ENCODE assay signal across 12 cellular contexts in the genomic region with DNA sequence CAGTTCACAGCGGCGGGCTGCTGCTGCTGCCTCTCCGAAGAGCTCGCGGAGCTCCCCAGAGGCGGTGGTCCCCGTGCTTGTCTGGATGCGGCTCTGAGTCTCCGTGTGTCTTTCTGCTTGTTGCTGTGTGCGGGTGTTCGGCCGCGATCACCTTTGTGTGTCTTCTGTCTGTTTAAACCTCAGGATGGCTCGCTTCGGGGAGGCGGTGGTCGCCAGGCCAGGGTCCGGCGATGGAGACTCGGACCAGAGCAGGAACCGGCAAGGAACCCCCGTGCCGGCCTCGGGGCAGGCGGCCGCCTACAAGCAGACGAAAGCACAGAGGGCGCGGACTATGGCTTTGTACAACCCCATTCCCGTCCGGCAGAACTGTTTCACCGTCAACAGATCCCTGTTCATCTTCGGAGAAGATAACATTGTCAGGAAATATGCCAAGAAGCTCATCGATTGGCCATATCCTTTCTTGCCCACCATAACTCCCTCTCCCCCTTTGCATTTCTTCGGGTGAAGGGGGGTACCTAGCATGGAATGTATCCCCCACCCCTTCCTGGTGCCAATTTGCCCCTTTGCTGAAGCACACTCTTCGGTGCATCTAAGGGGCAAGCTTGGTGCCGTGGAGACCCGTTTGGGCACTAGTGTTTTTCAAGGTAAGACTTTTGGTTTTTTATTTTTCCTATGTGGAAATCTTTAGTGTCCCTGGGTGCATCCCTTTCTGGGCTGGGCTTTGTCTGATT. TPM values are rescaled to one million over a fixed set of nuclear protein-coding genes. Genes with fewer than 3 reads are reported as not detected.
DNase-seq lines count a peak whose midpoint lies in the region; ATAC-seq and TF ChIP-seq lines count a peak whose summit lies in the region.
"Had no signal": no experiment of that assay in that cellular context is flagged by ENCODE, and none has a peak within 500 bp of the region (broad histone marks: within the 10 kb centered on the region; RNA-seq: fewer than 3 reads in every experiment).

No MANE protein-coding gene starts in this region.

- peak overlapping the region in 1 of 2 donors; percentile 36 for H3K4me3 ChIP-seq in left lung
- H3K4me3 ChIP-seq: SJSA1 had no signal

- no peak overlapping the region for H3K23ac ChIP-seq in H9 (ENCODE audit: insufficient read length, low read depth, low read length)

- no peak overlapping the region for H3K27ac ChIP-seq in H9 (ENCODE audit: insufficient read length, low read depth, low read length)
- no peak overlapping the region for H3K27ac ChIP-seq in left lung
- H3K27ac ChIP-seq: breast epithelium, SJSA1 had no signal

- no peak overlapping the region for H3K18ac ChIP-seq in H9 (ENCODE audit: insufficient read length, low read depth, low read length)

- peak overlapping the region; percentile 63 to 88 for H3K4me3 Mint-ChIP-seq in H9
- H3K4me3 Mint-ChIP-seq in nephron, result peak overlapping the region; percentile 79 to 85 (median 83)

- H2AFZ ChIP-seq in H9 (ENCODE audit: low read length), result no peak overlapping the region

- no CpG with 5 or more reads among the region's 38 CpGs for WGBS in H9 (ENCODE audit: extremely low coverage, insufficient read length, low lambda C conversion rate)

- H3K4ac ChIP-seq in H9 (ENCODE audit: low read depth, low read length), result no peak overlapping the region

- peaks cover 46% of the 10 kb centered on the region for H3K27me3 ChIP-seq in H9 (ENCODE audit: insufficient read depth, low read length)
- H3K27me3 ChIP-seq in left lung, result peaks cover 56 to 91% of the 10 kb centered on the region in 2 donors

- H3K14ac ChIP-seq in H9 (ENCODE audit: insufficient read depth, low read length), result 0 out of 2 replicates have a peak overlapping the region, but pooled peaks have one; percentile 20

- no peak overlapping the region for H3K27ac Mint-ChIP-seq in H9
- H3K27ac Mint-ChIP-seq in nephron, result peak overlapping the region in 1 of 3 experiments; percentile 28

- no peak overlapping the region for H2BK120ac ChIP-seq in H9 (ENCODE audit: low read depth, low read length, poor library complexity, severe bottlenecking)

- peaks cover 13% of the 10 kb centered on the region for H3K23me2 ChIP-seq in H9 (ENCODE audit: insufficient read length, low read depth, low read length, poor library complexity, severe bottlenecking)

- H2BK12ac ChIP-seq in H9 (ENCODE audit: insufficient read length, low read depth, low read length), result no peak overlapping the region

- H3K9me3 Mint-ChIP-seq in H9 (peaks cover 0 to 5% of the 10 kb centered on the region in 2 experiments; a peak in 2 of 5 replicates), nephron (peaks cover 3% of the 10 kb centered on the region)

- H3K9ac ChIP-seq in H9 (ENCODE audit: extremely low read depth, insufficient read length, low read length), result no peak overlapping the region

- H4K20me1 ChIP-seq in H9 (ENCODE audit: control insufficient read depth, insufficient read depth, insufficient read length), result no peaks in the 10 kb centered on the region

- no peaks in the 10 kb centered on the region for H3K36me3 ChIP-seq in left lung
- H3K36me3 ChIP-seq: breast epithelium, SJSA1 had no signal

- H3K9me3 ChIP-seq in H9 (ENCODE audit: control insufficient read depth, low read depth, low read length) (no peaks in the 10 kb centered on the region), left lung (no peaks in the 10 kb centered on the region)
- H3K9me3 ChIP-seq: breast epithelium, SJSA1 had no signal

- H3K36me3 Mint-ChIP-seq in H9 (ENCODE audit: insufficient read depth in 1 of 3, low read depth in 3 of 3) (peaks cover 0 to 4% (median 0%) of the 10 kb centered on the region in 3 experiments; a peak in 2 of 7 replicates), nephron (ENCODE audit: low read depth) (no peaks in the 10 kb centered on the region)

- no peak overlapping the region for H3T11ph ChIP-seq in H9 (ENCODE audit: low read length)

- TF ChIP-seq CTCF in H9 (conservative IDR thresholded peaks at IDR 0.05), result no peak
- no peak for TF ChIP-seq CTCF in nephron (IDR thresholded peaks at IDR 0.05; ENCODE audit: unreplicated experiment in 3 of 3)
- no peak for TF ChIP-seq CTCF in left lung (IDR thresholded peaks at IDR 0.05)

- no peak overlapping the region for H4K5ac ChIP-seq in H9 (ENCODE audit: insufficient read length, low read depth, low read length)

- no peak overlapping the region for H2BK5ac ChIP-seq in H9 (ENCODE audit: insufficient read length, low read length)

- H2AK5ac ChIP-seq in H9 (ENCODE audit: insufficient read length, low read length), result no peak overlapping the region

- H3K4me2 ChIP-seq in H9 (ENCODE audit: insufficient read depth, insufficient read length, low read length), result peak overlapping the region; percentile 85

- H3K4me1 Mint-ChIP-seq in H9 (peaks cover 25 to 34% of the 10 kb centered on the region in 2 experiments), nephron (peaks cover 49% of the 10 kb centered on the region)

- no peaks in the 10 kb centered on the region for H3K79me2 ChIP-seq in H9 (ENCODE audit: insufficient read depth, low read length)

- H4K8ac ChIP-seq in H9 (replicated peaks; ENCODE audit: insufficient read length, low read depth, low read length), result no peak overlapping the region

- no peak overlapping the region for H2BK15ac ChIP-seq in H9 (ENCODE audit: low read depth, low read length)

- H3K27me3 Mint-ChIP-seq in H9 (ENCODE audit: low read depth) (peaks cover 89% of the 10 kb centered on the region), nephron (ENCODE audit: low read depth) (peaks cover 92% of the 10 kb centered on the region)

- intact Hi-C loops in left lung (cut with DNase I), result no loop called here

- no peak overlapping the region for H2BK20ac ChIP-seq in H9 (ENCODE audit: low read depth, low read length, poor library complexity, severe bottlenecking)

- no peaks in the 10 kb centered on the region for H3K4me1 ChIP-seq in H9 (ENCODE audit: insufficient read depth, low read length)
- H3K4me1 ChIP-seq in left lung, result peaks cover 0 to 17% of the 10 kb centered on the region in 2 donors
- H3K4me1 ChIP-seq: SJSA1 had no signal

- no peak overlapping the region for H4K91ac ChIP-seq in H9 (ENCODE audit: insufficient read length, low read depth, low read length)

- DNase-seq in G401 (ENCODE audit: low spot score) (peak; percentile 36), H9 (peak; percentile 28), cerebellum (ENCODE audit: low spot score) (peak; percentile 24), left lung (no peak), NCI-H226 (no peak), DMS 273 treated with DMSO at 0.1 percent for 48 hours (lab: John Stamatoyannopoulos, UW) (no peak)
- DNase-seq: activated CD8-positive, alpha-beta memory T cell treated with anti-CD3 and anti-CD28 coated beads for 24 hours; activated naive CD4-positive, alpha-beta T cell treated with Interleukin-2 at 50 U/mL for 16 hours had no signal

- no peak for ATAC-seq in left lung

- no peak overlapping the region for H3K56ac ChIP-seq in H9 (ENCODE audit: insufficient read length, low read depth, low read length)

- in situ Hi-C loops in G401 (cut with HindIII; ENCODE audit: low sequenced_read_pairs), result no loop called here

- no peaks in the 10 kb centered on the region for H3K79me1 ChIP-seq in H9 (ENCODE audit: insufficient read depth, low read depth, low read length, poor library complexity, severe bottlenecking)

RNA-seq across cellular contexts. Expression of gene CACNA1E, which starts 0.4 kb away (rescaled TPM):
- total RNA-seq in G401 (2014; rRNA removed; shearing (Covaris generic)), result not detected in 2 replicates
- total RNA-seq in H9 (2021), result 0.46 and 0.55 TPM in 2 replicates
- total RNA-seq in cerebellum, result 51.2 TPM
- total RNA-seq in left lung, result 1 to 10 TPM in 1 of 2 donors, not detected in 1; 1.2 TPM
- total RNA-seq: pulmonary artery endothelial cell, SJSA1 had no signal

Comparison
In these comparisons a context has a peak if more than half of its experiments do, and no peak if none do; other contexts are left out.
1. DNase-seq: peak in G401 (single experiment), H9 (single experiment) and cerebellum (single experiment); none in left lung (0 of 2), NCI-H226 (single experiment) and DMS 273 treated with DMSO at 0.1 percent for 48 hours (single experiment).
2. RNA of gene CACNA1E, which starts 0.4 kb away (total RNA-seq): 51.2 TPM in cerebellum (single experiment); 1.2 TPM in left lung, 0.46 to 0.55 TPM in H9 and not detected in G401; every median in the first group is over 10 times any median in the second.